27 cellular contexts compared by ENCODE assay signal in the genomic region with DNA sequence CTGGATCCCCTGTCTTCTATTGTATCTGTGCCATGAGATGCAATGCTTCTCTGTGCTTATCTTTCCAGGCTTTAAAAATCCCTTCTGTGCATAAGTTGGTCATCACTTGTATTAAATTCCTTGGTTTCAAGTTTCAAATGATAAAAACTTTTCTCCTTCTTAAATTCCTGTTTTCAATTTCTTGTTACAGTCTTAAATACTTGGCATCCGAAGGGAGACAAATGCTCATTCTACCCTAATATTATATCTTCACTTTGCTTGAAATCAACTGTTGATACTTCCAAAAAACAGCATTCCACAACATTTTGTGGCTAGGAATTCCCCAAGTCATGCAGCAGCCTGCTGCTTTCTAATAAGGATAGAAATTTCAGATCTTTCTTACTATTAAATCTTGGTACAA.
DNase-seq lines count a peak whose midpoint lies in the region; ATAC-seq and TF ChIP-seq lines count a peak whose summit lies in the region.
"Had no signal": no experiment of that assay in that cellular context is flagged by ENCODE, and none has a peak within 500 bp of the region (broad histone marks: within the 10 kb centered on the region; RNA-seq: fewer than 3 reads in every experiment).

No MANE protein-coding gene starts in this region.

- peak; percentile 28 for DNase-seq in AG09309 (ENCODE audit: low read depth)
- DNase-seq in M059J (ENCODE audit: low read depth), result peak; percentile 25
- peak; percentile 44 for DNase-seq in astrocyte of the spinal cord (ENCODE audit: low read depth, low spot score)
- DNase-seq in iris pigment epithelial cell (ENCODE audit: low read depth), result peak; percentile 33
- DNase-seq in A172 (ENCODE audit: low spot score), result no peak
- no peak for DNase-seq in stimulated activated CD4-positive, alpha-beta T cell treated with anti-CD3 and anti-CD28 coated beads, Interleukin-2, amount 100 ng/mL, for 24 hours
- no peak for DNase-seq in islet precursor cell
- DNase-seq: activated B cell treated with CpG ODN at 0.5 μM for 24 hours; activated CD4-positive, alpha-beta T cell treated with anti-CD3 and anti-CD28 coated beads, Interleukin-2, amount 10 ng/mL, durations not matched to agents 7 days and 5 days; anterior cingulate cortex; Caco-2; central memory CD4-positive, alpha-beta T cell; DMS53; left ventricle myocardium superior; naive B cell; NCI-H1436 treated with DMSO at 0.1 percent for 48 hours; NCI-H2107; NCI-H82; posterior cingulate gyrus; right cardiac atrium; spleen; stomach; thyroid gland had no signal

- no peak for ATAC-seq in HG02763 (IDR thresholded peaks at IDR 0.05; ENCODE audit: unreplicated experiment)
- ATAC-seq: esophagus mucosa, left ventricle myocardium superior, right cardiac atrium had no signal

- in situ Hi-C loops in astrocyte of the spinal cord (cut with HindIII; ENCODE audit: low sequenced_read_pairs), result no loop called here

- H3K4me3 ChIP-seq in AG09309 (ENCODE audit: control insufficient read depth, low read depth, low read length) (no peak overlapping the region), astrocyte of the spinal cord (ENCODE audit: low read depth, low read length) (no peak overlapping the region)
- H3K4me3 ChIP-seq: HAP-1, spleen, stomach, thyroid gland, vagina had no signal

- no peak for TF ChIP-seq CTCF in AG09309 (IDR thresholded peaks at IDR 0.05; ENCODE audit: control insufficient read depth, insufficient read depth, low read depth, low read length, missing control alignments)
- no peak for TF ChIP-seq CTCF in astrocyte of the spinal cord (IDR thresholded peaks at IDR 0.05; ENCODE audit: low read depth, low read length)

Comparison
In these comparisons a context has a peak if more than half of its experiments do, and no peak if none do; other contexts are left out.
1. DNase-seq: peak in AG09309 (single experiment), M059J (single experiment), astrocyte of the spinal cord (single experiment) and iris pigment epithelial cell (single experiment); none in A172 (single experiment), stimulated activated CD4-positive, alpha-beta T cell treated with anti-CD3 and anti-CD28 coated beads, Interleukin-2, amount 100 ng/mL, for 24 hours (0 of 2) and islet precursor cell (single experiment).